Comparison of ENCODE assay signal across 16 cellular contexts in genomic region chr17:48589060-48589830, GRCh38. TPM values are rescaled to one million over a fixed set of nuclear protein-coding genes. Genes with fewer than 3 reads are reported as not detected.
DNase-seq lines count a peak whose midpoint lies in the region; ATAC-seq and TF ChIP-seq lines count a peak whose summit lies in the region.
"Had no signal": no experiment of that assay in that cellular context is flagged by ENCODE, and none has a peak within 500 bp of the region (broad histone marks: within the 10 kb centered on the region; RNA-seq: fewer than 3 reads in every experiment).

No MANE protein-coding gene starts in this region.

- CTCF ChIA-PET in AG04449 (lab: Yijun Ruan, JAX) (interaction anchor here (0.7 to 8.4 kb wide), 15 partner anchors 10 to 239 kb away, joined by 3 to 80 read pairs (median 5); partner anchors contain the start of gene HOXB4), WTC11 (lab: Charles Lee) (interaction anchor here (1.1 to 3.6 kb wide), 3 partner anchors 42 to 88 kb away, joined by 3 to 21 read pairs (median 4); no protein-coding TSS in a partner anchor)

- no peak for ATAC-seq in WTC11
- ATAC-seq in GM18498 (IDR thresholded peaks at IDR 0.05; ENCODE audit: unreplicated experiment) = no peak
- ATAC-seq: natural killer cell, T-cell had no signal

- peak overlapping the region; percentile 90 for H3K27ac ChIP-seq in rectal smooth muscle tissue (ENCODE audit: low read depth, low read length)

- peak overlapping the region; percentile 76 for H3K4me3 ChIP-seq in AG04449 (ENCODE audit: low read depth, low read length)
- H3K4me3 ChIP-seq in iPS-15b (ENCODE audit: low read depth, low read length) = peak overlapping the region; percentile 22
- H3K4me3 ChIP-seq in rectal smooth muscle tissue (ENCODE audit: low read length) = peak overlapping the region; percentile 94

- no peak overlapping the region for H3K4me3 Mint-ChIP-seq in WTC11
- H3K4me3 Mint-ChIP-seq: activated naive CD8-positive, alpha-beta T cell; natural killer cell; T-cell had no signal

- H3K9ac ChIP-seq in iPS-15b (ENCODE audit: low read depth, low read length) = no peak overlapping the region
- peak overlapping the region; percentile 19 for H3K9ac ChIP-seq in rectal smooth muscle tissue (ENCODE audit: low read length)

- DNase-seq in AG04449 (ENCODE audit: low read depth, low spot score) = no peak
- DNase-seq in NCI-H345 (lab: John Stamatoyannopoulos, UW) = peak; percentile 53
- no peak for DNase-seq in WTC11 (ENCODE audit: low spot score)
- DNase-seq in NCI-H1092 treated with DMSO at 0.1 percent for 48 hours (lab: John Stamatoyannopoulos, UW) = no peak
- no peak for DNase-seq in NCI-H774 (lab: John Stamatoyannopoulos, UW)
- DNase-seq: BE2C; KBM-7; kidney glomerular epithelial cell; natural killer cell; NCI-H1436; stimulated activated CD4-positive, alpha-beta T cell treated with anti-CD3 and anti-CD28 coated beads, Interleukin-2, amount 100 ng/mL, for 48 hours; T-cell had no signal

- POLR2A ChIA-PET in AG04449 (lab: Yijun Ruan, JAX) = interaction anchor here (0.7 to 2.8 kb wide), 14 partner anchors 7 to 237 kb away, joined by 3 to 25 read pairs (median 4); no protein-coding TSS in a partner anchor
- POLR2A ChIA-PET in WTC11 (lab: Charles Lee) = no interaction called here

- no peaks in the 10 kb centered on the region for H3K36me3 ChIP-seq in iPS-15b (ENCODE audit: control insufficient read depth, insufficient read depth, low read length)
- H3K36me3 ChIP-seq in rectal smooth muscle tissue (ENCODE audit: control insufficient read depth, insufficient read depth, low read length) = no peaks in the 10 kb centered on the region
- H3K36me3 ChIP-seq: BE2C had no signal

- TF ChIP-seq CTCF in AG04449 (IDR thresholded peaks at IDR 0.05; ENCODE audit: insufficient read depth, low read length, missing control alignments) (no peak), WTC11 (IDR thresholded peaks at IDR 0.05) (no peak)

- peaks cover 49% of the 10 kb centered on the region for H3K4me1 Mint-ChIP-seq in WTC11

- H3K36me3 Mint-ChIP-seq in WTC11 = no peaks in the 10 kb centered on the region
- H3K36me3 Mint-ChIP-seq: activated naive CD8-positive, alpha-beta T cell; natural killer cell; T-cell had no signal

- H3K4me1 ChIP-seq in iPS-15b (ENCODE audit: control insufficient read depth, insufficient read depth, low read length) = peaks cover 2% of the 10 kb centered on the region
- peaks cover 18% of the 10 kb centered on the region for H3K4me1 ChIP-seq in rectal smooth muscle tissue (ENCODE audit: control insufficient read depth, insufficient read depth, low read length)
- H3K4me1 ChIP-seq: BE2C had no signal

- no peaks in the 10 kb centered on the region for H3K9me3 ChIP-seq in iPS-15b (ENCODE audit: control insufficient read depth, insufficient read depth, low read length)
- H3K9me3 ChIP-seq: BE2C had no signal

- peaks cover 100% of the 10 kb centered on the region for H3K27me3 ChIP-seq in iPS-15b (ENCODE audit: control insufficient read depth, insufficient read depth, low read length)
- no peaks in the 10 kb centered on the region for H3K27me3 ChIP-seq in rectal smooth muscle tissue (ENCODE audit: control insufficient read depth, insufficient read depth, low read length)

- peaks cover 100% of the 10 kb centered on the region; the same call in 1 of the 2 replicates for H3K27me3 Mint-ChIP-seq in WTC11 (ENCODE audit: low read depth)

- no peak overlapping the region for H3K27ac Mint-ChIP-seq in WTC11
- H3K27ac Mint-ChIP-seq: activated naive CD8-positive, alpha-beta T cell; natural killer cell had no signal

- no peaks in the 10 kb centered on the region for H3K9me3 Mint-ChIP-seq in WTC11
- H3K9me3 Mint-ChIP-seq: natural killer cell, T-cell had no signal

TF ChIP-seq in WTC11, 78 proteins besides CTCF, POLR2A, EP300 and RAD21:
- TF ChIP-seq ZSCAN18 (CRISPR knock-in tag; IDR thresholded peaks at IDR 0.05) = no peak

RNA-seq across cellular contexts. Expression of gene HOXB3, which starts 0.8 kb away (rescaled TPM):
- 0.09 to 0.30 TPM (median 0.11 TPM) in 3 replicates for total RNA-seq in WTC11 (2021)

RNA-seq across cellular contexts. Expression of gene HOXB5, which starts 4.3 kb away (rescaled TPM):
- not detected in 3 replicates for total RNA-seq in WTC11 (2021)
- total RNA-seq: natural killer cell, T-cell had no signal

RNA-seq across cellular contexts. Expression of gene HOXB4, which starts 11.1 kb away (rescaled TPM):
- total RNA-seq in WTC11 (2021) = 0.04 TPM in 1 of 3 replicates, not detected in the others

RNA-seq across cellular contexts. Expression of gene HOXB6, which starts 15.5 kb away (rescaled TPM):
- total RNA-seq in WTC11 (2021) = 0.11 TPM in 1 of 3 replicates, not detected in the others
- total RNA-seq: natural killer cell had no signal

RNA-seq across cellular contexts. Expression of gene HOXB7, which starts 21.6 kb away (rescaled TPM):
- total RNA-seq in WTC11 (2021) = 0.14 TPM in 1 of 3 replicates, not detected in the others

Comparison
In these comparisons a context has a peak if more than half of its experiments do, and no peak if none do; other contexts are left out.
1. H3K4me3 ChIP-seq: peak in every context shown above with its lines; median percentile 94 in rectal smooth muscle tissue; 76 in AG04449; 22 in iPS-15b.